ENCODE assay signal across 17 cellular contexts in the genomic region with DNA sequence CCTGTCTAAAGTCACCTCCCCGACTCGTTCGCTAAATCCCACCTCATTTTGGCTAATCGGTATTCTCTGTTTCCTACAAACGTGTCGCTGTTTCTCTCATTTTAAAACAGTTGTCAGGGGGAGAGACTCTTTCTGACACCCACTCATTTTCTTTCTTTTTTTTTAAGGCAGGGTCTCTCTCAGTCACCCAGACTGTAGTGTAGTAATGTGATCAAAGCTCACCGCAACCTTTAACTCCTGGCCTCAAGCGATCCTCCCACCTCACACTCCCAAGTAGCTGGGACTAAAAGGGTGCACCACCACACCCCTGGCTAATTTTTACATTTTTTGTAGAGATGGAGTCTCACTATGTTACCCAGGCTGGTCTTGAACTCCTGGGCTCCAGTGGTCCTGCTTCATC. TPM values are rescaled to one million over a fixed set of nuclear protein-coding genes. Genes with fewer than 3 reads are reported as not detected.
A peak's percentile ranks its signal among the peaks of the same experiment; 100 is the strongest.
DNase-seq lines count a peak whose midpoint lies in the region; ATAC-seq and TF ChIP-seq lines count a peak whose summit lies in the region.
"Had no signal": no experiment of that assay in that cellular context is flagged by ENCODE, and none has a peak within 500 bp of the region (broad histone marks: within the 10 kb centered on the region; RNA-seq: fewer than 3 reads in every experiment).

No MANE protein-coding gene starts in this region.

- no peak for ATAC-seq in activated T-helper 17 cell treated with anti-CD3 and anti-CD28 coated beads, Interleukin-2, amount 50 U/mL, for 72 hours (replicated peaks)
- ATAC-seq in memory B cell (ENCODE audit: low read depth), result no peak
- ATAC-seq: A549, HepG2, Right ventricle myocardium inferior had no signal

- H3K27me3 ChIP-seq in thyroid gland, result no peaks in the 10 kb centered on the region
- H3K27me3 ChIP-seq: BLaER1 treated with 17β-estradiol and CSF1 and Interleukin-3, amounts not matched to agents 10 nM and 100 nM had no signal

- H3K27ac ChIP-seq in thyroid gland, result peak overlapping the region in 2 of 3 donors; percentile 12 to 53
- H3K27ac ChIP-seq: A549; BLaER1 treated with 17β-estradiol and CSF1 and Interleukin-3, amounts not matched to agents 10 nM and 100 nM; KMS-11 had no signal

- peaks cover 4% of the 10 kb centered on the region for H3K36me3 Mint-ChIP-seq in activated naive CD4-positive, alpha-beta T cell treated with anti-CD3 and anti-CD28 coated beads, Interleukin-2, amount 50 U/mL, for 24 hours
- peaks cover 30% of the 10 kb centered on the region for H3K36me3 Mint-ChIP-seq in activated T-helper 17 cell treated with anti-CD3 and anti-CD28 coated beads, Interleukin-2, amount 50 U/mL, for 72 hours (ENCODE audit: low read depth)
- H3K36me3 Mint-ChIP-seq in memory B cell (peaks cover 8% of the 10 kb centered on the region), progenitor cell of endocrine pancreas (ENCODE audit: insufficient read depth) (no peaks in the 10 kb centered on the region), immature natural killer cell (no peaks in the 10 kb centered on the region)

- intact Hi-C loops in thyroid gland (cut with DNase I), result no loop called here

- TF ChIP-seq POLR2A in thyroid gland (IDR thresholded peaks at IDR 0.05), result no peak

- no peaks in the 10 kb centered on the region for H3K9me3 Mint-ChIP-seq in activated naive CD4-positive, alpha-beta T cell treated with anti-CD3 and anti-CD28 coated beads, Interleukin-2, amount 50 U/mL, for 24 hours
- no peaks in the 10 kb centered on the region for H3K9me3 Mint-ChIP-seq in activated T-helper 17 cell treated with anti-CD3 and anti-CD28 coated beads, Interleukin-2, amount 50 U/mL, for 72 hours
- H3K9me3 Mint-ChIP-seq in memory B cell (no peaks in the 10 kb centered on the region), progenitor cell of endocrine pancreas (ENCODE audit: low read depth) (no peaks in the 10 kb centered on the region), immature natural killer cell (no peaks in the 10 kb centered on the region)

- peak overlapping the region; percentile 1 for H3K4me3 Mint-ChIP-seq in activated naive CD4-positive, alpha-beta T cell treated with anti-CD3 and anti-CD28 coated beads, Interleukin-2, amount 50 U/mL, for 24 hours
- no peak overlapping the region for H3K4me3 Mint-ChIP-seq in activated T-helper 17 cell treated with anti-CD3 and anti-CD28 coated beads, Interleukin-2, amount 50 U/mL, for 72 hours
- H3K4me3 Mint-ChIP-seq in memory B cell (no peak overlapping the region), progenitor cell of endocrine pancreas (ENCODE audit: low read depth) (no peak overlapping the region), immature natural killer cell (no peak overlapping the region)

- peaks cover 14 to 52% of the 10 kb centered on the region in 2 donors for H3K4me1 ChIP-seq in thyroid gland

- H3K27ac Mint-ChIP-seq in activated naive CD4-positive, alpha-beta T cell treated with anti-CD3 and anti-CD28 coated beads, Interleukin-2, amount 50 U/mL, for 24 hours, result peak overlapping the region; percentile 33
- peak overlapping the region; percentile 66 for H3K27ac Mint-ChIP-seq in activated T-helper 17 cell treated with anti-CD3 and anti-CD28 coated beads, Interleukin-2, amount 50 U/mL, for 72 hours
- H3K27ac Mint-ChIP-seq in memory B cell (peak overlapping the region; percentile 37), progenitor cell of endocrine pancreas (no peak overlapping the region), immature natural killer cell (peak overlapping the region in 2 of 6 donors; percentile 26 to 71)

- no peaks in the 10 kb centered on the region for H3K36me3 ChIP-seq in thyroid gland

- peaks cover 64% of the 10 kb centered on the region for H3K4me1 Mint-ChIP-seq in activated naive CD4-positive, alpha-beta T cell treated with anti-CD3 and anti-CD28 coated beads, Interleukin-2, amount 50 U/mL, for 24 hours
- peaks cover 40% of the 10 kb centered on the region for H3K4me1 Mint-ChIP-seq in activated T-helper 17 cell treated with anti-CD3 and anti-CD28 coated beads, Interleukin-2, amount 50 U/mL, for 72 hours
- H3K4me1 Mint-ChIP-seq in memory B cell, result peaks cover 28% of the 10 kb centered on the region
- peaks cover 15% of the 10 kb centered on the region for H3K4me1 Mint-ChIP-seq in progenitor cell of endocrine pancreas (ENCODE audit: low read depth)
- peaks cover 39 to 70% of the 10 kb centered on the region in 2 donors for H3K4me1 Mint-ChIP-seq in immature natural killer cell

- no peaks in the 10 kb centered on the region for H3K27me3 Mint-ChIP-seq in activated naive CD4-positive, alpha-beta T cell treated with anti-CD3 and anti-CD28 coated beads, Interleukin-2, amount 50 U/mL, for 24 hours
- H3K27me3 Mint-ChIP-seq in activated T-helper 17 cell treated with anti-CD3 and anti-CD28 coated beads, Interleukin-2, amount 50 U/mL, for 72 hours, result no peaks in the 10 kb centered on the region
- no peaks in the 10 kb centered on the region for H3K27me3 Mint-ChIP-seq in memory B cell
- H3K27me3 Mint-ChIP-seq in progenitor cell of endocrine pancreas, result no peaks in the 10 kb centered on the region
- no peaks in the 10 kb centered on the region for H3K27me3 Mint-ChIP-seq in immature natural killer cell (ENCODE audit: low read depth in 3 of 3)

- H3K4me3 ChIP-seq in thyroid gland (replicated peaks in 1 of 3), result no peak overlapping the region
- H3K4me3 ChIP-seq: A549; BLaER1 treated with 17β-estradiol and CSF1 and Interleukin-3, amounts not matched to agents 10 nM and 100 nM had no signal

- 98% methylated on average over 8 of the region's 8 CpGs for WGBS in thyroid gland, 2 donors

- TF ChIP-seq CTCF in thyroid gland (IDR thresholded peaks at IDR 0.05) (no peak), progenitor cell of endocrine pancreas (IDR thresholded peaks at IDR 0.05; ENCODE audit: unreplicated experiment) (no peak)

- no peaks in the 10 kb centered on the region for H3K9me3 ChIP-seq in thyroid gland
- H3K9me3 ChIP-seq: A549; BLaER1 treated with 17β-estradiol and CSF1 and Interleukin-3, amounts not matched to agents 10 nM and 100 nM had no signal

- DNase-seq in activated naive CD4-positive, alpha-beta T cell treated with anti-CD3 and anti-CD28 coated beads, Interleukin-2, amount 50 U/mL, for 16 hours, result no peak
- DNase-seq in memory B cell (ENCODE audit: low spot score in 2 of 2) (no peak), thyroid gland (no peak), SW480 (ENCODE audit: low spot score) (no peak), progenitor cell of endocrine pancreas (ENCODE audit: low spot score, unreplicated experiment) (no peak), immature natural killer cell (no peak)
- DNase-seq: MV-4-11, NCI-H1694 treated with DMSO at 0.1 percent for 48 hours, NCI-H510A treated with DMSO at 0.1 percent for 48 hours, NCI-H774 had no signal

RNA-seq across cellular contexts. Expression of gene WDR20, which starts 19.1 kb away (rescaled TPM):
- total RNA-seq in activated T-helper 17 cell treated with anti-CD3 and anti-CD28 coated beads, Interleukin-2, amount 50 U/mL, for 72 hours, result 10 to 100 TPM; 30.9 to 33.0 TPM
- total RNA-seq in thyroid gland (10 to 100 TPM; 27.1 to 48.8 (median 37.6) TPM), progenitor cell of endocrine pancreas (34.6 and 34.9 TPM in 2 replicates)
- polyA plus RNA-seq in immature natural killer cell, result 10 to 100 TPM; 10.8 to 14.6 (median 14.0) TPM
